Comparison of ENCODE assay signal across 8 cellular contexts in genomic region chr17:1709971-1710806, GRCh38. TPM values are rescaled to one million over a fixed set of nuclear protein-coding genes. Genes with fewer than 3 reads are reported as not detected.
DNase-seq lines count a peak whose midpoint lies in the region; ATAC-seq and TF ChIP-seq lines count a peak whose summit lies in the region.

TSS of gene TLCD2 (minus strand) at chr17:1710377. CDS start at chr17:1710242, 135 bp downstream.

- TF ChIP-seq CTCF in GM20000 (IDR thresholded peaks at IDR 0.05; ENCODE audit: extremely low read depth, missing control alignments): no peak
- TF ChIP-seq CTCF in VCaP (conservative IDR thresholded peaks at IDR 0.05): no peak
- no peak for TF ChIP-seq CTCF in fibroblast of mammary gland (conservative IDR thresholded peaks at IDR 0.05; ENCODE audit: control insufficient read depth, insufficient read depth, low read depth, low read length)

- DNase-seq in AG08395 (ENCODE audit: low spot score) (peak; percentile 82), GM20000 (ENCODE audit: low spot score) (peak; percentile 54), fibroblast of mammary gland (ENCODE audit: low read depth) (peak; percentile 51)
- DNase-seq in naive thymus-derived CD8-positive, alpha-beta T cell: peak in 2 of 10 donors; percentile 13 to 25

- H3K27ac Mint-ChIP-seq in naive thymus-derived CD8-positive, alpha-beta T cell: peak within 1 kb of the TSS in 6 of 10 donors; percentile 14 to 66 (median 32)

- H3K4me1 Mint-ChIP-seq in naive thymus-derived CD8-positive, alpha-beta T cell: peaks cover 8 to 32% (median 24%) of the 10 kb centered on the region in 4 donors

- no peaks in the 10 kb centered on the region for H3K36me3 Mint-ChIP-seq in naive thymus-derived CD8-positive, alpha-beta T cell

- peak within 1 kb of the TSS; percentile 55; the same call in 1 of the 2 replicates for H3K27ac ChIP-seq in VCaP

- H3K4me3 Mint-ChIP-seq in naive thymus-derived CD8-positive, alpha-beta T cell: peak within 1 kb of the TSS; percentile 56 to 83 (median 74)

- H3K9me3 Mint-ChIP-seq in naive thymus-derived CD8-positive, alpha-beta T cell: no peaks in the 10 kb centered on the region

- POLR2A ChIA-PET in naive thymus-derived CD8-positive, alpha-beta T cell (lab: Charles Lee): interaction anchor here (1.6 kb wide), 1 partner anchor 26 kb away, joined by 5 read pairs; no protein-coding TSS in a partner anchor

- peak; percentile 56 to 57 for ATAC-seq in naive thymus-derived CD8-positive, alpha-beta T cell
- ATAC-seq in HG03520 (IDR thresholded peaks at IDR 0.05; ENCODE audit: unreplicated experiment) (no peak), HG02571 (IDR thresholded peaks at IDR 0.05; ENCODE audit: unreplicated experiment) (no peak), HG03097 (IDR thresholded peaks at IDR 0.05; ENCODE audit: low FRiP score, unreplicated experiment) (no peak)

- H3K4me3 ChIP-seq in fibroblast of mammary gland (ENCODE audit: control insufficient read depth, low read depth, low read length): peak within 1 kb of the TSS; percentile 53

- peaks cover 5 to 48% (median 26%) of the 10 kb centered on the region in 5 donors for H3K27me3 Mint-ChIP-seq in naive thymus-derived CD8-positive, alpha-beta T cell

RNA-seq across cellular contexts. Expression of gene TLCD2, which starts in this region (rescaled TPM):
- total RNA-seq in naive thymus-derived CD8-positive, alpha-beta T cell: not detected
- not detected for polyA plus RNA-seq in naive thymus-derived CD8-positive, alpha-beta T cell

Comparison
In these comparisons a context has a peak if more than half of its experiments do, and no peak if none do; other contexts are left out.
1. Peak in ATAC-seq in naive thymus-derived CD8-positive, alpha-beta T cell; RNA of the gene not detected or under 1 TPM.